ENCODE assay signal across 1 cellular context in genomic region chr4:17576932-17577659, GRCh38.
TF ChIP-seq lines count a peak whose summit lies in the region.

TSS of gene LAP3 (plus strand) at chr4:17577198. CDS start at chr4:17577466, 268 bp downstream.

TF ChIP-seq in HepG2, 621 proteins besides CTCF, POLR2A, EP300 and RAD21 (continued from another document and continues in another):
- TF ChIP-seq ZBED4 (CRISPR knock-in tag; IDR thresholded peaks at IDR 0.05; ENCODE audit: borderline replicate concordance) (0 out of 2 replicates have a peak, but pooled peaks have one; percentile 33), ARHGAP35 (CRISPR knock-in tag; IDR thresholded peaks at IDR 0.05; ENCODE audit: borderline replicate concordance) (peak; percentile 56), MNT (IDR thresholded peaks at IDR 0.05) (peak; percentile 87), ZNF543 (CRISPR knock-in tag; IDR thresholded peaks at IDR 0.05) (0 out of 2 replicates have a peak, but pooled peaks have one; percentile 29), ZNF7 (CRISPR knock-in tag; IDR thresholded peaks at IDR 0.05) (no peak), MXD4 (CRISPR knock-in tag; IDR thresholded peaks at IDR 0.05) (peak; percentile 98), MAFG (CRISPR knock-in tag; IDR thresholded peaks at IDR 0.05) (no peak), ZBTB26 (CRISPR knock-in tag; IDR thresholded peaks at IDR 0.05; ENCODE audit: borderline replicate concordance) (peak; percentile 48; the same call in 1 of the 2 replicates), CEBPB (IDR thresholded peaks at IDR 0.05; ENCODE audit: borderline replicate concordance, low read depth, low read length) (no peak), ZNF18 (CRISPR knock-in tag; IDR thresholded peaks at IDR 0.05; ENCODE audit: insufficient replicate concordance) (peak; percentile 33), KLF16 (CRISPR knock-in tag; IDR thresholded peaks at IDR 0.05) (peak in 1 of 2 experiments; percentile 89; a peak in 2 of 4 replicates), ZNF34 (CRISPR knock-in tag; IDR thresholded peaks at IDR 0.05; ENCODE audit: borderline replicate concordance) (no peak), USF2 (IDR thresholded peaks at IDR 0.05; ENCODE audit: low read depth, low read length) (peak; percentile 45; the same call in 1 of the 2 replicates), USF2 (CRISPR knock-in tag; IDR thresholded peaks at IDR 0.05; ENCODE audit: borderline replicate concordance) (no peak), ELF4 (CRISPR knock-in tag; IDR thresholded peaks at IDR 0.05; ENCODE audit: borderline replicate concordance) (no peak), RNF2 (conservative IDR thresholded peaks at IDR 0.05; ENCODE audit: low read depth) (peak; percentile 93), PAF1 (CRISPR knock-in tag; IDR thresholded peaks at IDR 0.05) (no peak), KLF15 (CRISPR knock-in tag; IDR thresholded peaks at IDR 0.05; ENCODE audit: borderline replicate concordance) (no peak), RXRB (CRISPR knock-in tag; IDR thresholded peaks at IDR 0.05; ENCODE audit: borderline replicate concordance) (peak; percentile 58; the same call in 1 of the 2 replicates), FOXK2 (IDR thresholded peaks at IDR 0.05) (peak; percentile 88), ZBTB49 (CRISPR knock-in tag; IDR thresholded peaks at IDR 0.05; ENCODE audit: borderline replicate concordance) (no peak), GPBP1L1 (CRISPR knock-in tag; IDR thresholded peaks at IDR 0.05) (no peak), HNRNPL (IDR thresholded peaks at IDR 0.05; ENCODE audit: low read depth, low read length) (0 out of 2 replicates have a peak, but pooled peaks have one; percentile 25), MXD1 (CRISPR knock-in tag; IDR thresholded peaks at IDR 0.05) (peak; percentile 92), YEATS2 (CRISPR knock-in tag; IDR thresholded peaks at IDR 0.05; ENCODE audit: borderline replicate concordance) (peak; percentile 35; the same call in 1 of the 2 replicates), ZNF670 (CRISPR knock-in tag; IDR thresholded peaks at IDR 0.05; ENCODE audit: borderline replicate concordance) (no peak), ZNF251 (CRISPR knock-in tag; IDR thresholded peaks at IDR 0.05) (no peak), GZF1 (CRISPR knock-in tag; IDR thresholded peaks at IDR 0.05) (no peak), TOE1 (CRISPR knock-in tag; IDR thresholded peaks at IDR 0.05) (no peak), HOXA3 (CRISPR knock-in tag; IDR thresholded peaks at IDR 0.05) (peak; percentile 85), ZNF225 (CRISPR knock-in tag; IDR thresholded peaks at IDR 0.05) (no peak), SIX1 (CRISPR knock-in tag; IDR thresholded peaks at IDR 0.05; ENCODE audit: borderline replicate concordance) (no peak), ELF1 (CRISPR knock-in tag; IDR thresholded peaks at IDR 0.05) (peak; percentile 84), ELF3 (CRISPR knock-in tag; IDR thresholded peaks at IDR 0.05) (peak; percentile 87), RNF219 (CRISPR knock-in tag; IDR thresholded peaks at IDR 0.05) (no peak), RCOR2 (CRISPR knock-in tag; IDR thresholded peaks at IDR 0.05) (no peak), ARNT2 (CRISPR knock-in tag; IDR thresholded peaks at IDR 0.05; ENCODE audit: low read depth) (peak; percentile 91), ZNF235 (CRISPR knock-in tag; IDR thresholded peaks at IDR 0.05; ENCODE audit: borderline replicate concordance) (no peak), ZHX1 (CRISPR knock-in tag; IDR thresholded peaks at IDR 0.05; ENCODE audit: low read depth) (peak; percentile 31; the same call in 1 of the 2 replicates), KDM5A (IDR thresholded peaks at IDR 0.05; ENCODE audit: borderline replicate concordance, low read length) (peak; percentile 50; the same call in 1 of the 2 replicates), ESRRA (CRISPR knock-in tag; IDR thresholded peaks at IDR 0.05; ENCODE audit: low read depth) (no peak), POLR2G (IDR thresholded peaks at IDR 0.05; ENCODE audit: low read depth, low read length) (peak; percentile 91), ZNF530 (CRISPR knock-in tag; IDR thresholded peaks at IDR 0.05; ENCODE audit: low read depth) (no peak)
